Comparison of ENCODE assay signal across 1 cellular context in the genomic region with DNA sequence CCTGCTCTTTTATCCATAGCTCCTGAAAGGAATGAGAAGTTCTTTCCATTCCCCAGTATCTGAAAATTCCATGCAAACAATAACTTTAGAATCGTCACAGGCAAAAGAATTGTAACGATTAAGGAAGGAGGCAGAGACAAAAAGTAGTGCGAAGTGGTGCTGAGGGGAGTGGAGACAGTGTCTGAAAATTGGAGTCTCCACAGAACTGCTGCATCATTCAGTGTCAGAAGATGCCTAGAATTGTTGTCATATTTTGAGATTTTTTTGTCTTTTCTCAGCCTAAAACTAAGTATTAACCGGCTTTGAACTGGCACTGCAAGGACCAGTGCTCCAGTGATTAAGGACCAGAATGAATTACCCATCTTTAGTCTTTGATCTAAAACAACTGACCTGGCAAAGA.
TF ChIP-seq lines count a peak whose summit lies in the region.

No MANE protein-coding gene starts in this region.

TF ChIP-seq in GM23338, 12 proteins besides CTCF, POLR2A, EP300 and RAD21 (continued from another document):
- no peak for TF ChIP-seq ZNF462 (CRISPR knock-in tag; IDR thresholded peaks at IDR 0.05)
- no peak for TF ChIP-seq JUNB (IDR thresholded peaks at IDR 0.05; ENCODE audit: unreplicated experiment)
